Comparison of ENCODE assay signal across 15 cellular contexts in genomic region chr4:76590847-76591281, GRCh38.
DNase-seq lines count a peak whose midpoint lies in the region; ATAC-seq and TF ChIP-seq lines count a peak whose summit lies in the region.
"Had no signal": no experiment of that assay in that cellular context is flagged by ENCODE, and none has a peak within 500 bp of the region (broad histone marks: within the 10 kb centered on the region; RNA-seq: fewer than 3 reads in every experiment).

No MANE protein-coding gene starts in this region.

- H3K4me3 Mint-ChIP-seq in GM23338 = peak overlapping the region; percentile 27
- H3K4me3 Mint-ChIP-seq: activated naive CD4-positive, alpha-beta T cell treated with anti-CD3 and anti-CD28 coated beads, Interleukin-2, amount 50 U/mL, for 24 hours had no signal

- H3K4me1 Mint-ChIP-seq in GM23338 = peaks cover 56% of the 10 kb centered on the region
- H3K4me1 Mint-ChIP-seq: activated naive CD4-positive, alpha-beta T cell treated with anti-CD3 and anti-CD28 coated beads, Interleukin-2, amount 50 U/mL, for 24 hours had no signal

- 0 out of 3 replicates have a peak, but pooled peaks cover 2% of the 10 kb centered on the region for H3K36me3 Mint-ChIP-seq in GM23338 (ENCODE audit: low read depth)
- H3K36me3 Mint-ChIP-seq: activated naive CD4-positive, alpha-beta T cell treated with anti-CD3 and anti-CD28 coated beads, Interleukin-2, amount 50 U/mL, for 24 hours had no signal

- H4K20me1 ChIP-seq in GM23338 (replicated peaks; ENCODE audit: insufficient read depth) = no peaks in the 10 kb centered on the region

- in situ Hi-C loops in brain microvascular endothelial cell (cut with HindIII; ENCODE audit: low pct_ligation_motif_present, low sequenced_read_pairs) = no loop called here

- H3K4me2 ChIP-seq in GM23338 = peak overlapping the region; percentile 15

- H3K4me1 ChIP-seq in GM23338 (ENCODE audit: insufficient read depth) (peaks cover 48% of the 10 kb centered on the region), stomach (peaks cover 3 to 59% (median 33%) of the 10 kb centered on the region in 4 donors)
- H3K4me1 ChIP-seq: testis had no signal

- TF ChIP-seq POLR2A in stomach (IDR thresholded peaks at IDR 0.05) = no peak

- H3K36me3 ChIP-seq in GM23338 (ENCODE audit: insufficient read depth) = no peaks in the 10 kb centered on the region
- no peaks in the 10 kb centered on the region for H3K36me3 ChIP-seq in brain microvascular endothelial cell (replicated peaks)
- no peaks in the 10 kb centered on the region for H3K36me3 ChIP-seq in stomach

- H3K9me2 ChIP-seq in GM23338 (ENCODE audit: insufficient read depth) = no peaks in the 10 kb centered on the region

- no peak overlapping the region for H2AFZ ChIP-seq in GM23338

- no peaks in the 10 kb centered on the region; the same call in 2 of the 3 replicates for H3K9me3 Mint-ChIP-seq in GM23338
- H3K9me3 Mint-ChIP-seq: activated naive CD4-positive, alpha-beta T cell treated with anti-CD3 and anti-CD28 coated beads, Interleukin-2, amount 50 U/mL, for 24 hours had no signal

- no peak for TF ChIP-seq EP300 in stomach (IDR thresholded peaks at IDR 0.05)

- no peaks in the 10 kb centered on the region for H3K79me2 ChIP-seq in GM23338 (replicated peaks; ENCODE audit: insufficient read depth)

- no peak overlapping the region; the same call in 1 of the 2 replicates for H3K4me3 ChIP-seq in GM23338
- no peak overlapping the region for H3K4me3 ChIP-seq in brain microvascular endothelial cell (ENCODE audit: low read depth, low read length)
- H3K4me3 ChIP-seq in stomach = no peak overlapping the region
- H3K4me3 ChIP-seq: testis had no signal

- H3K27ac Mint-ChIP-seq in GM23338 = peak overlapping the region; percentile 97
- H3K27ac Mint-ChIP-seq: activated naive CD4-positive, alpha-beta T cell treated with anti-CD3 and anti-CD28 coated beads, Interleukin-2, amount 50 U/mL, for 24 hours had no signal

- DNase-seq in GM23338 (ENCODE audit: low spot score) = peak; percentile 37
- peak; percentile 61 for DNase-seq in brain microvascular endothelial cell
- DNase-seq in kidney glomerular epithelial cell (lab: John Stamatoyannopoulos, UW) = peak; percentile 78
- no peak for DNase-seq in stomach
- no peak for DNase-seq in NCI-H1694 treated with DMSO at 0.1 percent for 48 hours (lab: John Stamatoyannopoulos, UW)
- no peak for DNase-seq in dermis blood vessel endothelial cell
- DNase-seq: activated CD4-positive, CD25-positive, alpha-beta regulatory T cell treated with anti-CD3 and anti-CD28 coated beads, Interleukin-2, amount 50 U/mL, for 72 hours; DMS79; NCI-H2081; stimulated activated CD4-positive, alpha-beta T cell treated with anti-CD3 and anti-CD28 coated beads, Interleukin-1b, Interleukin-23, amount 100 ng/mL, for 48 hours had no signal

- H3K27ac ChIP-seq in GM23338 (ENCODE audit: low read depth) = peak overlapping the region; percentile 98
- H3K27ac ChIP-seq in brain microvascular endothelial cell = peak overlapping the region; percentile 96
- peak overlapping the region in 4 of 5 donors; percentile 81 to 92 (median 88) for H3K27ac ChIP-seq in stomach
- H3K27ac ChIP-seq: testis had no signal

- ATAC-seq in GM23338 (peak; percentile 8; the same call in 2 of the 3 replicates), HG02642 (IDR thresholded peaks at IDR 0.05; ENCODE audit: poor library complexity, unreplicated experiment) (no peak), GM18520 (IDR thresholded peaks at IDR 0.05; ENCODE audit: unreplicated experiment) (no peak)
- ATAC-seq: esophagus mucosa had no signal

- no peak for TF ChIP-seq CTCF in GM23338 (conservative IDR thresholded peaks at IDR 0.05; ENCODE audit: low read depth in 2 of 2)
- no peak for TF ChIP-seq CTCF in brain microvascular endothelial cell (IDR thresholded peaks at IDR 0.05; ENCODE audit: low read depth, low read length, missing control alignments)
- TF ChIP-seq CTCF in stomach (IDR thresholded peaks at IDR 0.05) = no peak

- no peaks in the 10 kb centered on the region for H3K27me3 Mint-ChIP-seq in GM23338 (ENCODE audit: insufficient read depth, low read depth, poor library complexity)

- H3F3A ChIP-seq in GM23338 (replicated peaks; ENCODE audit: low read depth) = peaks cover 4% of the 10 kb centered on the region; the same call in 1 of the 2 replicates

- intact Hi-C loops in stomach (cut with DNase I; ENCODE audit: low total_unique reads) = no loop called here

- H3K27me3 ChIP-seq in GM23338 (ENCODE audit: insufficient read depth) = no peaks in the 10 kb centered on the region
- no peaks in the 10 kb centered on the region for H3K27me3 ChIP-seq in brain microvascular endothelial cell (replicated peaks)
- H3K27me3 ChIP-seq in stomach = peaks cover 0 to 4% (median 4%) of the 10 kb centered on the region in 3 donors
- H3K27me3 ChIP-seq: testis had no signal

- no peaks in the 10 kb centered on the region for H3K9me3 ChIP-seq in stomach
- H3K9me3 ChIP-seq: testis had no signal

- WGBS in stomach, 5 donors = 67 to 83% (median 77%) methylated on average over 6 of the region's 6 CpGs

TF ChIP-seq in GM23338, 12 proteins besides CTCF, POLR2A, EP300 and RAD21 (continues in another document):
- TF ChIP-seq EZH2phosphoT487 (IDR thresholded peaks at IDR 0.05; ENCODE audit: unreplicated experiment) (no peak), CREB1 (CRISPR knock-in tag; IDR thresholded peaks at IDR 0.05; ENCODE audit: low read depth) (no peak), ETS1 (IDR thresholded peaks at IDR 0.05) (no peak), ZNF462 (CRISPR knock-in tag; IDR thresholded peaks at IDR 0.05) (no peak), ZNF114 (CRISPR knock-in tag; IDR thresholded peaks at IDR 0.05) (no peak)

Comparison
In these comparisons a context has a peak if more than half of its experiments do, and no peak if none do; other contexts are left out.
1. DNase-seq: peak in GM23338 (single experiment), brain microvascular endothelial cell (single experiment) and kidney glomerular epithelial cell (single experiment); none in stomach (single experiment), NCI-H1694 treated with DMSO at 0.1 percent for 48 hours (single experiment) and dermis blood vessel endothelial cell (single experiment).
2. Peak in every context shown above with its lines, with median percentiles within 50 percentile points of each other: H3K27ac ChIP-seq.